1 cellular context compared by ENCODE assay signal in genomic region chr12:11718768-11719253, GRCh38.
TF ChIP-seq lines count a peak whose summit lies in the region.

No MANE protein-coding gene starts in this region.

TF ChIP-seq in HepG2, 621 proteins besides CTCF, POLR2A, EP300 and RAD21 (continued from another document):
- TF ChIP-seq, protein P1, sequence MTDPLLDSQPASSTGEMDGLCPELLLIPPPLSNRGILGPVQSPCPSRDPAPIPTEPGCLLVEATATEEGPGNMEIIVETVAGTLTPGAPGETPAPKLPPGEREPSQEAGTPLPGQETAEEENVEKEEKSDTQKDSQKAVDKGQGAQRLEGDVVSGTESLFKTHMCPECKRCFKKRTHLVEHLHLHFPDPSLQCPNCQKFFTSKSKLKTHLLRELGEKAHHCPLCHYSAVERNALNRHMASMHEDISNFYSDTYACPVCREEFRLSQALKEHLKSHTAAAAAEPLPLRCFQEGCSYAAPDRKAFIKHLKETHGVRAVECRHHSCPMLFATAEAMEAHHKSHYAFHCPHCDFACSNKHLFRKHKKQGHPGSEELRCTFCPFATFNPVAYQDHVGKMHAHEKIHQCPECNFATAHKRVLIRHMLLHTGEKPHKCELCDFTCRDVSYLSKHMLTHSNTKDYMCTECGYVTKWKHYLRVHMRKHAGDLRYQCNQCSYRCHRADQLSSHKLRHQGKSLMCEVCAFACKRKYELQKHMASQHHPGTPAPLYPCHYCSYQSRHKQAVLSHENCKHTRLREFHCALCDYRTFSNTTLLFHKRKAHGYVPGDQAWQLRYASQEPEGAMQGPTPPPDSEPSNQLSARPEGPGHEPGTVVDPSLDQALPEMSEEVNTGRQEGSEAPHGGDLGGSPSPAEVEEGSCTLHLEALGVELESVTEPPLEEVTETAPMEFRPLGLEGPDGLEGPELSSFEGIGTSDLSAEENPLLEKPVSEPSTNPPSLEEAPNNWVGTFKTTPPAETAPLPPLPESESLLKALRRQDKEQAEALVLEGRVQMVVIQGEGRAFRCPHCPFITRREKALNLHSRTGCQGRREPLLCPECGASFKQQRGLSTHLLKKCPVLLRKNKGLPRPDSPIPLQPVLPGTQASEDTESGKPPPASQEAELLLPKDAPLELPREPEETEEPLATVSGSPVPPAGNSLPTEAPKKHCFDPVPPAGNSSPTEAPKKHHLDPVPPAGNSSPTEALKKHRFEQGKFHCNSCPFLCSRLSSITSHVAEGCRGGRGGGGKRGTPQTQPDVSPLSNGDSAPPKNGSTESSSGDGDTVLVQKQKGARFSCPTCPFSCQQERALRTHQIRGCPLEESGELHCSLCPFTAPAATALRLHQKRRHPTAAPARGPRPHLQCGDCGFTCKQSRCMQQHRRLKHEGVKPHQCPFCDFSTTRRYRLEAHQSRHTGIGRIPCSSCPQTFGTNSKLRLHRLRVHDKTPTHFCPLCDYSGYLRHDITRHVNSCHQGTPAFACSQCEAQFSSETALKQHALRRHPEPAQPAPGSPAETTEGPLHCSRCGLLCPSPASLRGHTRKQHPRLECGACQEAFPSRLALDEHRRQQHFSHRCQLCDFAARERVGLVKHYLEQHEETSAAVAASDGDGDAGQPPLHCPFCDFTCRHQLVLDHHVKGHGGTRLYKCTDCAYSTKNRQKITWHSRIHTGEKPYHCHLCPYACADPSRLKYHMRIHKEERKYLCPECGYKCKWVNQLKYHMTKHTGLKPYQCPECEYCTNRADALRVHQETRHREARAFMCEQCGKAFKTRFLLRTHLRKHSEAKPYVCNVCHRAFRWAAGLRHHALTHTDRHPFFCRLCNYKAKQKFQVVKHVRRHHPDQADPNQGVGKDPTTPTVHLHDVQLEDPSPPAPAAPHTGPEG (CRISPR knock-in tag; IDR thresholded peaks at IDR 0.05), result no peak
- no peak for TF ChIP-seq ETV5 (CRISPR knock-in tag; IDR thresholded peaks at IDR 0.05; ENCODE audit: borderline replicate concordance)
- no peak for TF ChIP-seq ZNF609 (CRISPR knock-in tag; IDR thresholded peaks at IDR 0.05; ENCODE audit: borderline replicate concordance)
- TF ChIP-seq NFE2 (CRISPR knock-in tag; IDR thresholded peaks at IDR 0.05), result no peak
- no peak for TF ChIP-seq MTA1 (CRISPR knock-in tag; IDR thresholded peaks at IDR 0.05; ENCODE audit: borderline replicate concordance)
- no peak for TF ChIP-seq IKZF5 (CRISPR knock-in tag; IDR thresholded peaks at IDR 0.05)
- TF ChIP-seq, protein P2, sequence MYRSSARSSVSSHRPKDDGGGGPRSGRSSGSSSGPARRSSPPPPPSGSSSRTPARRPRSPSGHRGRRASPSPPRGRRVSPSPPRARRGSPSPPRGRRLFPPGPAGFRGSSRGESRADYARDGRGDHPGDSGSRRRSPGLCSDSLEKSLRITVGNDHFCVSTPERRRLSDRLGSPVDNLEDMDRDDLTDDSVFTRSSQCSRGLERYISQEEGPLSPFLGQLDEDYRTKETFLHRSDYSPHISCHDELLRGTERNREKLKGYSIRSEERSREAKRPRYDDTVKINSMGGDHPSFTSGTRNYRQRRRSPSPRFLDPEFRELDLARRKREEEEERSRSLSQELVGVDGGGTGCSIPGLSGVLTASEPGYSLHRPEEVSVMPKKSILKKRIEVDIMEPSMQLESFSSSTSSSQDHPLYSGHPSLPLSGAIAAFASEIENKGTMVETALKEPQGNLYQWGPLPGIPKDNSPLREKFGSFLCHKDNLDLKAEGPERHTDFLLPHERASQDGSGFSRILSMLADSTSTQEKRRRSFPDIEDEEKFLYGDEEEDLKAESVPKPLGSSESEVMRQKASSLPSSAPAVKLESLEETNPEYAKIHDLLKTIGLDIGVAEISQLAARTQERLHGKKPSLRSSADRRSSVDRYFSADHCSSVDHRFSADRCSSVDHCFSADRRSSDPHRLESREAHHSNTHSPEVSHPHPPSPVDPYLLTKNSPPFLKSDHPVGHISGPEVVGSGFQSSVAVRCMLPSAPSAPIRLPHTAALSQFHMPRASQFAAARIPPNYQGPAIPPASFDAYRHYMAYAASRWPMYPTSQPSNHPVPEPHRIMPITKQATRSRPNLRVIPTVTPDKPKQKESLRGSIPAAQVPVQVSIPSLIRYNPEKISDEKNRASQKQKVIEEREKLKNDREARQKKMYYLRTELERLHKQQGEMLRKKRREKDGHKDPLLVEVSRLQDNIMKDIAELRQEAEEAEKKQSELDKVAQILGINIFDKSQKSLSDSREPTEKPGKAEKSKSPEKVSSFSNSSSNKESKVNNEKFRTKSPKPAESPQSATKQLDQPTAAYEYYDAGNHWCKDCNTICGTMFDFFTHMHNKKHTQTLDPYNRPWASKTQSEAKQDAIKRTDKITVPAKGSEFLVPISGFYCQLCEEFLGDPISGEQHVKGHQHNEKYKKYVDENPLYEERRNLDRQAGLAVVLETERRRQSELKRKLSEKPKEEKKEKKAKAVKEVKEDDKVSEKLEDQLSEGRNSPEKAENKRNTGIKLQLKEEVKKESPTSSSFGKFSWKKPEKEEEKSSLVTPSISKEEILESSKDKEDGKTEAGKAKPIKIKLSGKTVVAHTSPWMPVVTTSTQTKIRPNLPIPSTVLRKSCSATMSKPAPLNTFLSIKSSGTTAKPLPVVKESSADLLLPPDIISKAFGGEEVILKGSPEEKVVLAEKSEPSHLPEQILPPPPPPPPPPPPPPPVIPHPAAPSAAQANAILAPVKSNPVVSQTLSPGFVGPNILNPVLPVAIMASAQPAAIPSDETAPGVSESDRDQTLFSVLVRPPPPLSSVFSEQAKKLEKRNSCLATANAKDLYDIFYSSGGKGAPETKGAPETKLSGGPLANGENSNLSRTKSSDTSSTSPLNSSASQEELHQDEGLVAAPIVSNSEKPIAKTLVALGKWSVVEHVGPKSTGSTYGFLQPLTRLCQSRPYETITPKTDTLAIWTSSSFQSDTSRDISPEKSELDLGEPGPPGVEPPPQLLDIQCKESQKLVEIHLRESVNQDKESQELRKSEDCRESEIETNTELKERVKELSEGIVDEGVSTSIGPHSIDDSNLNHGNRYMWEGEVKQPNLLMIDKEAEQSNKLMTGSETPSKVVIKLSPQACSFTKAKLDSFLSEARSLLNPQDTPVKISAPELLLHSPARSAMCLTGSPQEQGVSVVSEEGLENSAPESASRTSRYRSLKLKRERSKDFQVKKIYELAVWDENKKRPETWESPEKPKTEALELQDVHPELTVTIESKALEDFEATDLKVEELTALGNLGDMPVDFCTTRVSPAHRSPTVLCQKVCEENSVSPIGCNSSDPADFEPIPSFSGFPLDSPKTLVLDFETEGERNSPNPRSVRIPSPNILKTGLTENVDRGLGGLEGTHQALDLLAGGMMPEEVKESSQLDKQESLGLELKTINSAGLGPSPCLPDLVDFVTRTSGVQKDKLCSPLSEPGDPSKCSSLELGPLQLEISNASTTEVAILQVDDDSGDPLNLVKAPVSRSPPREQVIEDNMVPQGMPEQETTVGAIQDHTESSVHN (CRISPR knock-in tag; IDR thresholded peaks at IDR 0.05), result no peak
TF ChIP-seq in HepG2: peak in this region for 0.
